ENCODE assay signal across 20 cellular contexts in genomic region chr22:42440728-42441127, GRCh38. TPM values are rescaled to one million over a fixed set of nuclear protein-coding genes. Genes with fewer than 3 reads are reported as not detected.
DNase-seq lines count a peak whose midpoint lies in the region; ATAC-seq, FAIRE-seq and TF ChIP-seq lines count a peak whose summit lies in the region.
"Had no signal": no experiment of that assay in that cellular context is flagged by ENCODE, and none has a peak within 500 bp of the region (broad histone marks: within the 10 kb centered on the region; RNA-seq: fewer than 3 reads in every experiment).

No MANE protein-coding gene starts in this region.

- intact Hi-C loops in GM12878 (cut with micrococcal nuclease; ENCODE audit: unreplicated experiment), result no loop called here

- H3K4me1 Mint-ChIP-seq in T-helper 1 cell treated with Interleukin-12 subunit alpha and Interleukin-12 subunit beta and Interleukin-4 antibody, amounts not matched to agents 30 μg/mL and 1 μg/mL, for 36 hours (ENCODE audit: low read depth), result peaks cover 40% of the 10 kb centered on the region
- peaks cover 69% of the 10 kb centered on the region for H3K4me1 Mint-ChIP-seq in stimulated activated memory B cell treated with anti-CD40 and anti-IgM and Interleukin-4, amounts not matched to agents 10 μg/mL and 1 μg/mL and 100 μg/mL, for 72 hours

- no peak for TF ChIP-seq RAD21 in GM12878 (IDR thresholded peaks at IDR 0.05; ENCODE audit: insufficient read depth, low read depth, low read length)

- H3K27ac ChIP-seq in HL-60 (replicated peaks) (peak overlapping the region; percentile 47), GM12878 (ENCODE audit: control insufficient read depth, insufficient read depth) (peak overlapping the region; percentile 94)
- H3K27ac ChIP-seq: 22Rv1, PC-9, SJSA1 had no signal

- peaks cover 0 to 2% of the 10 kb centered on the region in 2 experiments; a peak in 2 of 4 replicates for H3K36me3 ChIP-seq in GM12878 (ENCODE audit: control insufficient read depth in 2 of 2, insufficient read depth in 2 of 2, low read length in 1 of 2)
- H3K36me3 ChIP-seq: SJSA1 had no signal

- no peaks in the 10 kb centered on the region for H3K9me3 ChIP-seq in GM12878 (replicated peaks; ENCODE audit: control insufficient read depth, insufficient read depth, low read length)
- H3K9me3 ChIP-seq: Caco-2, SJSA1 had no signal

- H3K4me2 ChIP-seq in GM12878 (ENCODE audit: control insufficient read depth, insufficient read depth), result peak overlapping the region; percentile 94

- SMC1A ChIA-PET in GM12878 (lab: Charles Lee; ENCODE audit: uncharacterized antibody, unreplicated experiment), result interaction anchor here (0.7 to 7.1 kb wide), 7 partner anchors 16 to 266 kb away, joined by 3 to 132 read pairs (median 3); no protein-coding TSS in a partner anchor

- H3K27me3 Mint-ChIP-seq in T-helper 1 cell treated with Interleukin-12 subunit alpha and Interleukin-12 subunit beta and Interleukin-4 antibody, amounts not matched to agents 30 μg/mL and 1 μg/mL, for 36 hours (ENCODE audit: low read depth), result peaks cover 3% of the 10 kb centered on the region
- peaks cover 54% of the 10 kb centered on the region for H3K27me3 Mint-ChIP-seq in stimulated activated memory B cell treated with anti-CD40 and anti-IgM and Interleukin-4, amounts not matched to agents 10 μg/mL and 1 μg/mL and 100 μg/mL, for 72 hours

- H3K27me3 ChIP-seq in HL-60 (ENCODE audit: insufficient read depth, poor library complexity, severe bottlenecking) (no peaks in the 10 kb centered on the region), GM12878 (replicated peaks in 1 of 2; ENCODE audit: control insufficient read depth in 2 of 2, insufficient read depth in 2 of 2, low read length in 1 of 2) (no peaks in the 10 kb centered on the region)
- H3K27me3 ChIP-seq: SJSA1 had no signal

- TF ChIP-seq CTCF in HL-60 (IDR thresholded peaks at IDR 0.05; ENCODE audit: insufficient read depth, low read length) (no peak), GM12878 (IDR thresholded peaks at IDR 0.05 in 2 of 3, conservative IDR thresholded peaks at IDR 0.05 in 1 of 3; ENCODE audit: control insufficient read depth in 2 of 3, extremely low read depth in 1 of 3, insufficient read depth in 1 of 3, low read depth in 3 of 3, low read length in 3 of 3) (no peak)

- ATAC-seq in GM12878, result no peak
- ATAC-seq in stimulated activated memory B cell treated with anti-CD40 and anti-IgM and Interleukin-4, amounts not matched to agents 10 μg/mL and 1 μg/mL and 100 μg/mL, for 72 hours, result no peak
- no peak for ATAC-seq in GM21526 (IDR thresholded peaks at IDR 0.05; ENCODE audit: low FRiP score, unreplicated experiment)
- ATAC-seq: HCT116, K562 had no signal

- no peak for DNase-seq in T-helper 1 cell
- no peak for DNase-seq in HL-60 (ENCODE audit: low read depth in 1 of 2, low spot score in 1 of 2)
- DNase-seq in GM12878 (ENCODE audit: low read depth, low spot score), result no peak
- DNase-seq in activated naive CD4-positive, alpha-beta T cell (lab: John Stamatoyannopoulos, UW), result no peak
- no peak for DNase-seq in NCI-H1105 (lab: John Stamatoyannopoulos, UW)
- DNase-seq: Caco-2, EL, NCI-H187, NCI-H226, NCI-H524, NCI-H82, PC-9 had no signal

- H3K27ac Mint-ChIP-seq in T-helper 1 cell treated with Interleukin-12 subunit alpha and Interleukin-12 subunit beta and Interleukin-4 antibody, amounts not matched to agents 30 μg/mL and 1 μg/mL, for 36 hours, result peak overlapping the region; percentile 26
- peak overlapping the region; percentile 32 for H3K27ac Mint-ChIP-seq in stimulated activated memory B cell treated with anti-CD40 and anti-IgM and Interleukin-4, amounts not matched to agents 10 μg/mL and 1 μg/mL and 100 μg/mL, for 72 hours

- RAD21 ChIA-PET in GM12878 (lab: Charles Lee; ENCODE audit: unreplicated experiment), result interaction anchor here (0.6 to 12.1 kb wide), 5 partner anchors 17 to 472 kb away, joined by 3 to 97 read pairs (median 5); no protein-coding TSS in a partner anchor

- POLR2A ChIA-PET in GM12878 (lab: Charles Lee), result interaction anchor here (1.0 to 3.2 kb wide), 6 partner anchors 12 to 660 kb away, joined by 3 to 18 read pairs (median 6); partner anchors contain the start of genes NDUFA6 and SMDT1

- TSS peak; percentile 46 for BruUV-seq in GM12878 (replicated peaks; lab: Mats Ljungman, UMichigan)

- H4K20me1 ChIP-seq in GM12878 (ENCODE audit: control insufficient read depth, insufficient read depth), result no peaks in the 10 kb centered on the region

- H3K9me3 Mint-ChIP-seq in T-helper 1 cell treated with Interleukin-12 subunit alpha and Interleukin-12 subunit beta and Interleukin-4 antibody, amounts not matched to agents 30 μg/mL and 1 μg/mL, for 36 hours, result no peaks in the 10 kb centered on the region
- H3K9me3 Mint-ChIP-seq in stimulated activated memory B cell treated with anti-CD40 and anti-IgM and Interleukin-4, amounts not matched to agents 10 μg/mL and 1 μg/mL and 100 μg/mL, for 72 hours, result no peaks in the 10 kb centered on the region
- H3K9me3 Mint-ChIP-seq: CD4-positive, CD25-positive, alpha-beta regulatory T cell had no signal

- H3K4me1 ChIP-seq in GM12878 (ENCODE audit: control insufficient read depth, insufficient read depth, low read length), result peaks cover 37% of the 10 kb centered on the region

- CTCF ChIA-PET in GM12878 (lab: Yijun Ruan, JAX), result interaction anchor here (0.5 to 11.9 kb wide), 4 partner anchors 18 to 501 kb away, joined by 3 to 133 read pairs (median 52); no protein-coding TSS in a partner anchor

- H3K36me3 Mint-ChIP-seq in T-helper 1 cell treated with Interleukin-12 subunit alpha and Interleukin-12 subunit beta and Interleukin-4 antibody, amounts not matched to agents 30 μg/mL and 1 μg/mL, for 36 hours (ENCODE audit: low read depth), result no peaks in the 10 kb centered on the region
- H3K36me3 Mint-ChIP-seq in stimulated activated memory B cell treated with anti-CD40 and anti-IgM and Interleukin-4, amounts not matched to agents 10 μg/mL and 1 μg/mL and 100 μg/mL, for 72 hours, result no peaks in the 10 kb centered on the region
- H3K36me3 Mint-ChIP-seq: CD4-positive, CD25-positive, alpha-beta regulatory T cell had no signal

- WGBS in GM12878 (ENCODE audit: insufficient coverage, insufficient replicate concordance, low lambda C conversion rate, missing lambda C conversion rate), result 43% methylated on average over 15 of the region's 15 CpGs

- no peak overlapping the region; the same call in 1 of the 2 replicates for H3K4me3 ChIP-seq in HL-60 (replicated peaks; ENCODE audit: insufficient read depth, low read length)
- H3K4me3 ChIP-seq in GM12878, result peak overlapping the region; percentile 71
- H3K4me3 ChIP-seq: K562, PC-9, SJSA1 had no signal

- TF ChIP-seq EP300 in GM12878 (IDR thresholded peaks at IDR 0.05; ENCODE audit: borderline replicate concordance in 1 of 2, control insufficient read depth in 1 of 2, low read depth in 2 of 2, low read length in 2 of 2), result no peak

- no peak overlapping the region for H3K4me3 Mint-ChIP-seq in T-helper 1 cell treated with Interleukin-12 subunit alpha and Interleukin-12 subunit beta and Interleukin-4 antibody, amounts not matched to agents 30 μg/mL and 1 μg/mL, for 36 hours
- no peak overlapping the region for H3K4me3 Mint-ChIP-seq in stimulated activated memory B cell treated with anti-CD40 and anti-IgM and Interleukin-4, amounts not matched to agents 10 μg/mL and 1 μg/mL and 100 μg/mL, for 72 hours

- in situ Hi-C loops in GM12878 (cut with MboI), result no loop called here

- no peak overlapping the region; the same call in 1 of the 2 replicates for H2AFZ ChIP-seq in GM12878 (ENCODE audit: control insufficient read depth, low read depth, low read length)
- H2AFZ ChIP-seq: PC-9 had no signal

- peak overlapping the region; percentile 79 for H3K9ac ChIP-seq in GM12878 (ENCODE audit: control insufficient read depth, insufficient read depth, low read length)

- H3K79me2 ChIP-seq in GM12878 (ENCODE audit: control insufficient read depth, insufficient read depth, low read length), result peaks cover 37% of the 10 kb centered on the region

- no peak for TF ChIP-seq POLR2A in GM12878 (IDR thresholded peaks at IDR 0.05; ENCODE audit: low read depth, low read length)

- no peak for FAIRE-seq in GM12878 (lab: Jason Lieb, UNC)
- FAIRE-seq: K562 had no signal

TF ChIP-seq in GM12878, 131 proteins besides CTCF, POLR2A, EP300 and RAD21:
- TF ChIP-seq BRCA1 (IDR thresholded peaks at IDR 0.05; ENCODE audit: low read depth, low read length) (no peak), TBL1XR1 (IDR thresholded peaks at IDR 0.05; ENCODE audit: low read depth, low read length) (no peak), USF2 (IDR thresholded peaks at IDR 0.05; ENCODE audit: borderline replicate concordance, low read depth, low read length) (no peak)
TF ChIP-seq in GM12878: peak in this region for 0.

RNA-seq across cellular contexts. Expression of gene NFAM1, which starts 8.5 kb away (rescaled TPM):
- total RNA-seq in GM12878 (2013; cell fraction: nucleolus; rRNA removed), result 9.2 and 10.3 TPM in 2 replicates
- 0.16 and 0.34 TPM in 2 replicates for total RNA-seq in GM12878 (2014; rRNA removed)
- 0.13 and 0.32 TPM in 2 replicates for total RNA-seq in GM12878 (2014; rRNA removed; fragmentation: Illumina TruSeq; extraction: Trizol)
- total RNA-seq in GM12878 (2021), result 0.29 and 0.36 TPM in 2 replicates
- polyA plus RNA-seq in GM12878 (2011; ENCODE audit: low read depth), result 0.22 TPM
- 0.84 and 1.3 TPM in 2 replicates for polyA plus RNA-seq in GM12878 (2011; rRNA removed)
- 1.8 and 1.9 TPM in 2 replicates for polyA plus RNA-seq in GM12878 (2011; cell fraction: cytosol; rRNA removed)
- polyA plus RNA-seq in GM12878 (2011; cell fraction: nucleus; rRNA removed), result 2.5 and 2.6 TPM in 2 replicates
- 0.69 and 0.70 TPM in 2 replicates for polyA plus RNA-seq in GM12878 (2012)
- 0.13 and 0.24 TPM in 2 replicates for polyA plus RNA-seq in GM12878 (2014; fragmentation: Illumina TruSeq; extraction: Trizol)
- not detected for polyA plus RNA-seq in GM12878 (2014; fragmentation: Nextera tagmentation; extraction: Ambion mirVana)
- 0.10 and 0.15 TPM in 2 replicates for polyA plus RNA-seq in GM12878 (2014; rRNA removed)
- under 1 TPM in 1 of 2 experiments, not detected in 1; 0.20 TPM for polyA plus RNA-seq in GM12878 (2016; fragmentation: Nextera tagmentation; extraction: Ambion mirVana)
- polyA minus RNA-seq in GM12878 (2011; rRNA and poly(A)+ RNA removed), result 2.0 and 2.9 TPM in 2 replicates
- 0.73 and 3.9 TPM in 2 replicates for polyA minus RNA-seq in GM12878 (2011; cell fraction: cytosol; rRNA and poly(A)+ RNA removed)
- polyA minus RNA-seq in GM12878 (2011; cell fraction: nucleus; rRNA and poly(A)+ RNA removed), result 0.96 and 0.97 TPM in 2 replicates
- total RNA-seq: Caco-2, PC-9, SJSA1 had no signal
